Comparison of ENCODE assay signal across 33 cellular contexts in genomic region chr2:44271296-44271695, GRCh38. TPM values are rescaled to one million over a fixed set of nuclear protein-coding genes. Genes with fewer than 3 reads are reported as not detected.
"Had no signal": no experiment of that assay in that cellular context is flagged by ENCODE, and none has a peak within 500 bp of the region (broad histone marks: within the 10 kb centered on the region; RNA-seq: fewer than 3 reads in every experiment).

No MANE protein-coding gene starts in this region.

- H3K9ac ChIP-seq: neural progenitor cell had no signal

- H3K4me1 ChIP-seq: left lung, upper lobe of right lung had no signal

- H3K9me3 Mint-ChIP-seq: immature natural killer cell, natural killer cell, neural progenitor cell had no signal

- H2AFZ ChIP-seq: hepatocyte, neural progenitor cell had no signal

- H3K36me3 ChIP-seq: heart right ventricle, left lung, neural progenitor cell, ovary, right atrium auricular region, right lobe of liver, thyroid gland, upper lobe of right lung had no signal

- H3K9me3 ChIP-seq: heart right ventricle, left lung, ovary, right atrium auricular region, right lobe of liver, thyroid gland, upper lobe of right lung had no signal

- H3K4me3 ChIP-seq: heart right ventricle, hepatocyte, left lung, lung, neural progenitor cell, ovary, right atrium auricular region, right lobe of liver, smooth muscle cell, thyroid gland, upper lobe of right lung had no signal

- DNase-seq: heart right ventricle; immature natural killer cell; kidney; left colon; left lung; mesendoderm; naive B cell; natural killer cell; nephron progenitor cell; ovary; right lobe of liver; stimulated activated CD4-positive, alpha-beta T cell treated with anti-CD3 and anti-CD28 coated beads, Interleukin-1b, Interleukin-23, amount 100 ng/mL, for 48 hours; stimulated activated CD4-positive, alpha-beta T cell treated with anti-CD3 and anti-CD28 coated beads, Interleukin-2, amount 100 ng/mL, for 48 hours; stimulated activated CD4-positive, alpha-beta T cell treated with anti-CD3 and anti-CD28 coated beads, Interleukin-4, amount 100 ng/mL, for 4 hours; stimulated activated CD8-positive, alpha-beta memory T cell treated with anti-CD3 and anti-CD28 coated beads, Interleukin-4, amount 100 ng/mL, for 48 hours; stimulated activated naive CD4-positive, alpha-beta T cell treated with Interleukin-2 at 50 U/mL for 16 hours; stimulated activated naive CD8-positive, alpha-beta T cell treated with anti-CD3 and anti-CD28 coated beads, Interleukin-15, amount 100 ng/mL, for 72 hours; substantia nigra; thyroid gland; trophoblast cell; upper lobe of right lung had no signal

- H3K4me3 Mint-ChIP-seq: immature natural killer cell; mesothelial cell of epicardium; naive B cell; natural killer cell; nephron progenitor cell; neural progenitor cell; stimulated activated memory B cell treated with anti-CD40 and anti-IgM and Interleukin-4, amounts not matched to agents 10 μg/mL and 1 μg/mL and 100 μg/mL, for 72 hours; stimulated activated naive CD8-positive, alpha-beta T cell treated with anti-CD3 and anti-CD28 coated beads, Interleukin-15, amount 100 ng/mL, for 72 hours had no signal

- H3K4me2 ChIP-seq: hepatocyte, neural progenitor cell, smooth muscle cell had no signal

- H3K4me1 Mint-ChIP-seq: naive B cell; stimulated activated memory B cell treated with anti-CD40 and anti-IgM and Interleukin-4, amounts not matched to agents 10 μg/mL and 1 μg/mL and 100 μg/mL, for 72 hours; stimulated activated naive CD8-positive, alpha-beta T cell treated with anti-CD3 and anti-CD28 coated beads, Interleukin-15, amount 100 ng/mL, for 72 hours had no signal

- H3K36me3 Mint-ChIP-seq: immature natural killer cell; mesothelial cell of epicardium; natural killer cell; neural progenitor cell; stimulated activated memory B cell treated with anti-CD40 and anti-IgM and Interleukin-4, amounts not matched to agents 10 μg/mL and 1 μg/mL and 100 μg/mL, for 72 hours had no signal

- H3K27ac Mint-ChIP-seq: immature natural killer cell; mesothelial cell of epicardium; naive B cell; natural killer cell; nephron progenitor cell; stimulated activated memory B cell treated with anti-CD40 and anti-IgM and Interleukin-4, amounts not matched to agents 10 μg/mL and 1 μg/mL and 100 μg/mL, for 72 hours; stimulated activated naive CD8-positive, alpha-beta T cell treated with anti-CD3 and anti-CD28 coated beads, Interleukin-15, amount 100 ng/mL, for 72 hours had no signal

- FAIRE-seq: islet of Langerhans, kidney, urothelium cell line had no signal

- H3K27me3 Mint-ChIP-seq: naive B cell; progenitor cell of endocrine pancreas; stimulated activated memory B cell treated with anti-CD40 and anti-IgM and Interleukin-4, amounts not matched to agents 10 μg/mL and 1 μg/mL and 100 μg/mL, for 72 hours; stimulated activated naive CD8-positive, alpha-beta T cell treated with anti-CD3 and anti-CD28 coated beads, Interleukin-15, amount 100 ng/mL, for 72 hours had no signal

- H3K79me2 ChIP-seq: hepatocyte had no signal

- H3K27ac ChIP-seq: heart right ventricle, hepatocyte, left lung, neural progenitor cell, ovary, right atrium auricular region, right lobe of liver, thyroid gland, upper lobe of right lung had no signal

- H3K27me3 ChIP-seq: heart right ventricle, hepatocyte, left lung, neural progenitor cell, ovary, right atrium auricular region, right lobe of liver, thyroid gland, upper lobe of right lung had no signal

RNA-seq across cellular contexts. Expression of gene SLC3A1, which starts 4.0 kb away (rescaled TPM):
- total RNA-seq: left lung, pulmonary artery endothelial cell, right atrium auricular region, skeletal muscle tissue, smooth muscle cell, thyroid gland had no signal
